Comparison of ENCODE assay signal across 1 cellular context in the genomic region with DNA sequence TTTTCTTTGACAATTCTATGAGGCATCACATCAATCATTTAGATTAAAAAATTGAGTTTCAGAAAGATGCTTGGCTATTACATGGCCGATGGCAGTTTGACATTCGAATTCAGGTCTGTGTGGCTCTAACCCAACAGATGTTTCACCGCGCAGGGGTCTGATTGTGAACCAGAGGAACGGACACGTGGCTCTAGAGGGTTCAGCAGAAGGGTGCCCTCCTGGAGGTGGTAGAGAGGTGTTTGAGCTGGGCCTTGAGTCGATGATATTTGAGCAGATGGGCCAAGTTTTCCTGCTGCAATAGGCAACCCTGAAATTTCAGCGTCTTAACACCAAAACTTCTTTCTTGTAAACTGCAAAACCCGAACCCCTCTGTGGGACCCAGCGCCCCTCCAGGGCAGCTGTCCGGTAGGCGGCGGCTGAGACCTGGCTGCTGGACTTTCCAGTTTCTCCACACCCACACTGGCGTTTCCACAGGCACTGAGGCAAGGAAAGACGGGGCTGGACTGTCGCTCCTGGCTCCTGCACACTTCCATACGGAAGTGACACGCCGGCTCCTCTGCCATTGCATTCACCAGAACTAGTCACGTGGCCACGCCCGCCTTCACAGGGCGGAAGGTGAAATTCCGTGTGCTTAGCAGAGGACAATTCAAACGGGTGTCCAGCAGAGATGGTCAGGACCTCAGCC.
TF ChIP-seq lines count a peak whose summit lies in the region.

No MANE protein-coding gene starts in this region.

TF ChIP-seq in WTC11, 78 proteins besides CTCF, POLR2A, EP300 and RAD21 (continued from another document):
- TF ChIP-seq NFYB (CRISPR knock-in tag; conservative IDR thresholded peaks at IDR 0.05; ENCODE audit: low read depth) (no peak), EMX1 (CRISPR knock-in tag; IDR thresholded peaks at IDR 0.05) (no peak)
- TF ChIP-seq, protein P1, sequence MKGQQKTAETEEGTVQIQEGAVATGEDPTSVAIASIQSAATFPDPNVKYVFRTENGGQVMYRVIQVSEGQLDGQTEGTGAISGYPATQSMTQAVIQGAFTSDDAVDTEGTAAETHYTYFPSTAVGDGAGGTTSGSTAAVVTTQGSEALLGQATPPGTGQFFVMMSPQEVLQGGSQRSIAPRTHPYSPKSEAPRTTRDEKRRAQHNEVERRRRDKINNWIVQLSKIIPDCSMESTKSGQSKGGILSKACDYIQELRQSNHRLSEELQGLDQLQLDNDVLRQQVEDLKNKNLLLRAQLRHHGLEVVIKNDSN (CRISPR knock-in tag; IDR thresholded peaks at IDR 0.05) = 0 out of 2 replicates have a peak, but pooled peaks have one; percentile 12
